Comparison of ENCODE assay signal across 8 cellular contexts in genomic region chr3:194138098-194138474, GRCh38. TPM values are rescaled to one million over a fixed set of nuclear protein-coding genes. Genes with fewer than 3 reads are reported as not detected.
DNase-seq lines count a peak whose midpoint lies in the region; ATAC-seq and TF ChIP-seq lines count a peak whose summit lies in the region.

No MANE protein-coding gene starts in this region.

- peaks cover 7% of the 10 kb centered on the region for H3K36me3 Mint-ChIP-seq in natural killer cell

- H3K79me2 ChIP-seq in Karpas-422 (ENCODE audit: low read length): no peaks in the 10 kb centered on the region

- H3K4me3 ChIP-seq in AG10803 (ENCODE audit: low read length) (peak overlapping the region; percentile 42), Karpas-422 (ENCODE audit: low read length) (peak overlapping the region; percentile 77), colonic mucosa (peak overlapping the region; percentile 54)

- peaks cover 78% of the 10 kb centered on the region for H3K4me1 ChIP-seq in Karpas-422 (ENCODE audit: low read length)
- peaks cover 6% of the 10 kb centered on the region for H3K4me1 ChIP-seq in colonic mucosa

- DNase-seq in AG10803 (ENCODE audit: low read depth): no peak
- no peak for DNase-seq in Karpas-422
- DNase-seq in colonic mucosa: no peak
- no peak for DNase-seq in natural killer cell
- no peak for DNase-seq in NCI-H1105 (lab: John Stamatoyannopoulos, UW)

- TF ChIP-seq CTCF in AG10803 (conservative IDR thresholded peaks at IDR 0.05; ENCODE audit: low read length) (no peak), colonic mucosa (IDR thresholded peaks at IDR 0.05) (no peak), natural killer cell (IDR thresholded peaks at IDR 0.05) (no peak)

- ATAC-seq in natural killer cell: no peak
- ATAC-seq in HG03196 (IDR thresholded peaks at IDR 0.05; ENCODE audit: unreplicated experiment): no peak
- no peak for ATAC-seq in GM18517 (IDR thresholded peaks at IDR 0.05; ENCODE audit: unreplicated experiment)
- ATAC-seq in HG03439 (IDR thresholded peaks at IDR 0.05; ENCODE audit: unreplicated experiment): no peak

- no peaks in the 10 kb centered on the region; the same call in 1 of the 2 replicates for H4K20me1 ChIP-seq in Karpas-422 (ENCODE audit: insufficient read depth, low read depth, low read length)

- H2AFZ ChIP-seq in Karpas-422 (ENCODE audit: low read length): no peak overlapping the region

- H3K4me2 ChIP-seq in Karpas-422 (ENCODE audit: low read depth, low read length, poor library complexity, severe bottlenecking): peak overlapping the region; percentile 98

- H3K9me2 ChIP-seq in Karpas-422 (replicated peaks; ENCODE audit: insufficient read depth, low read length): no peaks in the 10 kb centered on the region

- H3K36me3 ChIP-seq in Karpas-422 (ENCODE audit: insufficient read depth, low read length) (peaks cover 8% of the 10 kb centered on the region; the same call in 1 of the 2 replicates), colonic mucosa (no peaks in the 10 kb centered on the region)

- H3K27ac ChIP-seq in Karpas-422 (ENCODE audit: low read length): no peak overlapping the region
- H3K27ac ChIP-seq in colonic mucosa: peak overlapping the region; percentile 84

- peak overlapping the region in 1 of 2 donors; percentile 84 for H3K27ac Mint-ChIP-seq in natural killer cell

- peaks cover 42 to 54% of the 10 kb centered on the region in 2 donors for H3K27me3 Mint-ChIP-seq in natural killer cell (ENCODE audit: low read depth in 2 of 2)

- H3K4me1 Mint-ChIP-seq in natural killer cell: peaks cover 40 to 50% of the 10 kb centered on the region in 2 donors

- H3K9me3 ChIP-seq in Karpas-422 (ENCODE audit: low read length) (no peaks in the 10 kb centered on the region), colonic mucosa (no peaks in the 10 kb centered on the region)

- H3K9me3 Mint-ChIP-seq in natural killer cell: no peaks in the 10 kb centered on the region

- H3K9ac ChIP-seq in Karpas-422 (ENCODE audit: low read length) (peak overlapping the region; percentile 73), colonic mucosa (ENCODE audit: low read depth in 2 of 2, low read length in 2 of 2) (peak overlapping the region; percentile 76 to 83)

- H3K4me3 Mint-ChIP-seq in natural killer cell: peak overlapping the region; percentile 56

- intact Hi-C loops in colonic mucosa (cut with DNase I): loop anchor here (10.0 kb wide), 3 partner anchors 63 to 253 kb away; no protein-coding TSS in a partner anchor
- intact Hi-C loops in natural killer cell (cut with micrococcal nuclease): loop anchor here (10.0 kb wide), 1 partner anchor 543 kb away; the partner anchor contains the start of gene OPA1

- H3K27me3 ChIP-seq in Karpas-422 (ENCODE audit: low read length): peaks cover 4% of the 10 kb centered on the region; the same call in 1 of the 2 replicates
- H3K27me3 ChIP-seq in colonic mucosa: no peaks in the 10 kb centered on the region

RNA-seq across cellular contexts. Expression of gene HES1, which starts 2.1 kb away (rescaled TPM):
- 17.4 and 20.2 TPM in 2 replicates for total RNA-seq in Karpas-422 (2014; rRNA removed; shearing (Covaris generic); ENCODE audit: low replicate concordance)
- total RNA-seq in colonic mucosa: 100 to 1,000 TPM; 102 TPM
- 1 to 10 TPM; 1.5 to 4.4 (median 2.2) TPM for total RNA-seq in natural killer cell
